8 cellular contexts compared by ENCODE assay signal in the genomic region with DNA sequence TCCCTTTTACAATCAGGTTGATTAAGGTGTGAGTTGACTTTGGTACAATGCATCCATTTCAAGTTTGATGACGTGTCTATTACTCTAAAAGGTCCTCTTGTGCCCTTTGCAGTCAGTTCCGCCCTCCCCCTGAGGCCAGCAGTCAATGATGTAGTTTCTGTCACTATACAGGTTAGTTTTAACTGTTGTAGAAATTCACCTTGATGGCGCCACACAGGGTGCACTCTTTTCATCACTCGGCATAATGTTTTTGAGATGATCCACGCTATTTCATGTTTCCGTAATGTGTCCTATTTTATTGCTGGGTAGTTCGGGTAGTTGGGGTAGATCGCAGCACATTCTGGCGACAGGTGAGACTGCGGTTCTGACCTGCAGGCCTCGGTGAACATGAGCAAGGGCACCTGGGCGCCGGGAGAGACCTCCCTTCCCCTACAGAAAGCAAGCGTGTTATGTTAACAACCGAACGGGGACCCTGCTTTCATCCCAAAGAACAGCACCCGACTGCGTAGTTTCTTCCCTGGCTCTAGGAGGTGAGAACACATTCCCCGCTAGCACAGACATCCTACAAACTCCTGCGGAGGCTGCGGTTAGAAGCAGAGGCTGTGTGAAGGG.
DNase-seq lines count a peak whose midpoint lies in the region; ATAC-seq and TF ChIP-seq lines count a peak whose summit lies in the region.
"Not testable (repeated sequence)": the region's sequence is repeated elsewhere in the genome, so short reads cannot be mapped to it uniquely, and the experiment has no call there.

No MANE protein-coding gene starts in this region.

- TF ChIP-seq CTCF in RWPE2 (IDR thresholded peaks at IDR 0.05; ENCODE audit: poor library complexity, severe bottlenecking); esophagus muscularis mucosa (IDR thresholded peaks at IDR 0.05): not testable (repeated sequence)

- TF ChIP-seq POLR2A in esophagus muscularis mucosa (IDR thresholded peaks at IDR 0.05; ENCODE audit: low read depth): not testable (repeated sequence)

- POLR2A ChIA-PET in CD4-positive, alpha-beta memory T cell (lab: Charles Lee; ENCODE audit: partially characterized antibody): interaction anchor here (1.2 kb wide), 1 partner anchor 497 kb away, joined by 4 read pairs; the partner anchor contains the start of gene BCL9
- POLR2A ChIA-PET in activated naive CD8-positive, alpha-beta T cell treated with anti-CD3 and anti-CD28 coated beads, Interleukin-2, amount 10 ng/mL, durations not matched to agents 7 days and 5 days (lab: Charles Lee): interaction anchor here (1.0 to 1.2 kb wide), 5 partner anchors 24 to 1987 kb away, joined by 3 to 11 read pairs (median 3); no protein-coding TSS in a partner anchor

- TF ChIP-seq EP300 in esophagus muscularis mucosa (IDR thresholded peaks at IDR 0.05): not testable (repeated sequence)

- peak in 2 of 5 donors; percentile 24 to 27 for DNase-seq in CD4-positive, alpha-beta memory T cell
- not testable (repeated sequence) for DNase-seq in RWPE2 (ENCODE audit: low spot score); activated naive CD8-positive, alpha-beta T cell treated with anti-CD3 and anti-CD28 coated beads, Interleukin-2, amount 10 ng/mL, durations not matched to agents 7 days and 5 days; esophagus muscularis mucosa (ENCODE audit: extremely low spot score); stimulated activated naive CD8-positive, alpha-beta T cell treated with anti-CD3 and anti-CD28 coated beads, Interleukin-15, Interleukin-2, amounts not matched to agents 100 U/mL and 50 U/mL, for 24 hours

- CTCF ChIA-PET in CD4-positive, alpha-beta memory T cell (lab: Charles Lee; ENCODE audit: partially characterized antibody): not testable (repeated sequence)

- H3K36me3 ChIP-seq in CD4-positive, alpha-beta memory T cell (ENCODE audit: insufficient read depth, low read length); RWPE2 (ENCODE audit: low read depth); esophagus muscularis mucosa; muscle layer of duodenum (ENCODE audit: control insufficient read depth in 1 of 2, insufficient read depth in 2 of 2, low read length in 2 of 2): not testable (repeated sequence)

- H3K4me1 ChIP-seq in CD4-positive, alpha-beta memory T cell (ENCODE audit: insufficient read depth, low read length); RWPE2 (ENCODE audit: insufficient read depth, poor library complexity, severe bottlenecking); esophagus muscularis mucosa; muscle layer of duodenum (ENCODE audit: control insufficient read depth in 1 of 2, insufficient read depth in 2 of 2, low read length in 2 of 2): not testable (repeated sequence)

- intact Hi-C loops in CD4-positive, alpha-beta memory T cell (cut with micrococcal nuclease); esophagus muscularis mucosa (cut with DNase I): not testable (repeated sequence)

- H3K27ac Mint-ChIP-seq in CD4-positive, alpha-beta memory T cell: peak overlapping the region; percentile 96 to 99 (median 98)
- H3K27ac Mint-ChIP-seq in activated naive CD8-positive, alpha-beta T cell treated with anti-CD3 and anti-CD28 coated beads, Interleukin-2, amount 10 ng/mL, durations not matched to agents 7 days and 5 days: peak overlapping the region; percentile 93

- H3K36me3 Mint-ChIP-seq in CD4-positive, alpha-beta memory T cell; activated naive CD8-positive, alpha-beta T cell treated with anti-CD3 and anti-CD28 coated beads, Interleukin-2, amount 10 ng/mL, durations not matched to agents 7 days and 5 days: not testable (repeated sequence)

- H3K9me3 Mint-ChIP-seq in CD4-positive, alpha-beta memory T cell; activated naive CD8-positive, alpha-beta T cell treated with anti-CD3 and anti-CD28 coated beads, Interleukin-2, amount 10 ng/mL, durations not matched to agents 7 days and 5 days: not testable (repeated sequence)

- H3K4me1 Mint-ChIP-seq in CD4-positive, alpha-beta memory T cell; activated naive CD8-positive, alpha-beta T cell treated with anti-CD3 and anti-CD28 coated beads, Interleukin-2, amount 10 ng/mL, durations not matched to agents 7 days and 5 days: not testable (repeated sequence)

- ATAC-seq in GM21528 (IDR thresholded peaks at IDR 0.05; ENCODE audit: low FRiP score, unreplicated experiment): peak; percentile 23
- peak; percentile 11 for ATAC-seq in HG03135 (IDR thresholded peaks at IDR 0.05; ENCODE audit: unreplicated experiment)
- peak; percentile 4; the same call in 2 of the 3 replicates for ATAC-seq in RWPE2 (ENCODE audit: low read depth)
- ATAC-seq in activated naive CD8-positive, alpha-beta T cell treated with anti-CD3 and anti-CD28 coated beads, Interleukin-2, amount 10 ng/mL, durations not matched to agents 7 days and 5 days (ENCODE audit: low read depth): not testable (repeated sequence)
- peak; percentile 3 for ATAC-seq in stimulated activated naive CD8-positive, alpha-beta T cell treated with anti-CD3 and anti-CD28 coated beads, Interleukin-15, Interleukin-2, amounts not matched to agents 100 U/mL and 50 U/mL, for 24 hours

- H3K9me3 ChIP-seq in CD4-positive, alpha-beta memory T cell (ENCODE audit: control insufficient read depth in 1 of 2, low read length in 2 of 2); RWPE2 (ENCODE audit: severe bottlenecking); esophagus muscularis mucosa; muscle layer of duodenum (ENCODE audit: control insufficient read depth in 1 of 2, low read length in 2 of 2): not testable (repeated sequence)

- H3K27ac ChIP-seq in CD4-positive, alpha-beta memory T cell (ENCODE audit: low read depth, low read length): peak overlapping the region; percentile 67
- not testable (repeated sequence) for H3K27ac ChIP-seq in RWPE2 (ENCODE audit: poor library complexity, severe bottlenecking); muscle layer of duodenum (ENCODE audit: low read length)
- peak overlapping the region in 2 of 4 donors; percentile 60 to 62 for H3K27ac ChIP-seq in esophagus muscularis mucosa (replicated peaks in 1 of 4)

- H3K4me3 ChIP-seq in CD4-positive, alpha-beta memory T cell (ENCODE audit: low read length in 2 of 2): peak overlapping the region in 1 of 2 donors; percentile 37
- H3K4me3 ChIP-seq in RWPE2 (ENCODE audit: severe bottlenecking) (peak overlapping the region; percentile 23), esophagus muscularis mucosa (peak overlapping the region; percentile 46 to 54 (median 52)), muscle layer of duodenum (ENCODE audit: low read depth in 1 of 2, low read length in 2 of 2) (peak overlapping the region; percentile 30 to 58)

- WGBS in esophagus muscularis mucosa: 23% methylated on average over 5 of the region's 21 CpGs

- not testable (repeated sequence) for H3K27me3 Mint-ChIP-seq in CD4-positive, alpha-beta memory T cell
- H3K27me3 Mint-ChIP-seq in activated naive CD8-positive, alpha-beta T cell treated with anti-CD3 and anti-CD28 coated beads, Interleukin-2, amount 10 ng/mL, durations not matched to agents 7 days and 5 days: peaks cover 13% of the 10 kb centered on the region

- not testable (repeated sequence) for H3K27me3 ChIP-seq in CD4-positive, alpha-beta memory T cell (ENCODE audit: insufficient read depth, low read length); RWPE2 (ENCODE audit: insufficient read depth, poor library complexity, severe bottlenecking); muscle layer of duodenum (ENCODE audit: low read depth, low read length)
- H3K27me3 ChIP-seq in esophagus muscularis mucosa: peaks cover 0 to 26% (median 0%) of the 10 kb centered on the region in 4 donors

- peak overlapping the region; percentile 85 to 93 (median 90) for H3K4me3 Mint-ChIP-seq in CD4-positive, alpha-beta memory T cell
- peak overlapping the region; percentile 87 for H3K4me3 Mint-ChIP-seq in activated naive CD8-positive, alpha-beta T cell treated with anti-CD3 and anti-CD28 coated beads, Interleukin-2, amount 10 ng/mL, durations not matched to agents 7 days and 5 days
